Comparison of ENCODE assay signal across 23 cellular contexts in the genomic region with DNA sequence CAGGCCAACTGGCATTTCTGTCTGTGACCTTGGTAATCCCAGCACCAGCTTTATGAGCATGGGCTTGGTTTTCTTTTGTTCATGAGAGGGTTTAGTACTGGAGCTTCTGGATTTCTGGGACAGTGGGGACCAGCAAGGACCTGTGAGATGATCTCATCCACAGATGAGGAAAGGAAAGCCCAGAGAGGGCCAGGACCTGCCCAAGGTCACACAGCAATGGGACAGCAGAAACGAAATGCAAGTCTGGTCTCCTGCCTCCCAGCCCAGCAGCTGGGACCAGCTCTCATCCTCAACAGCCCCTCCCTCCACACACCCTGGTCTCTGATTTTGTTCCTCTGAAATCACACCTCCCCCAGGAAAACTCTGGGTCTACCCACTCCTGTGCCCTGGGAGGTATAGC. TPM values are rescaled to one million over a fixed set of nuclear protein-coding genes. Genes with fewer than 3 reads are reported as not detected.
"Had no signal": no experiment of that assay in that cellular context is flagged by ENCODE, and none has a peak within 500 bp of the region (broad histone marks: within the 10 kb centered on the region; RNA-seq: fewer than 3 reads in every experiment).

No MANE protein-coding gene starts in this region.

- H3K4me2 ChIP-seq: KMS-11 had no signal

- DNase-seq: activated CD4-positive, alpha-beta memory T cell treated with anti-CD3 and anti-CD28 coated beads, Interleukin-2, amount 10 ng/mL, durations not matched to agents 7 days and 5 days; activated CD4-positive, alpha-beta T cell treated with anti-CD3 and anti-CD28 coated beads for 1 hour; activated CD4-positive, alpha-beta T cell treated with anti-CD3 and anti-CD28 coated beads for 48 hours; activated gamma-delta T cell; activated naive CD4-positive, alpha-beta T cell treated with anti-CD3 and anti-CD28 coated beads for 36 hours; activated T-cell treated with anti-CD3 and anti-CD28 coated beads, Interleukin-2, amount 50 U/mL, for 24 hours; adrenal gland; body of pancreas; NCI-H510A; NK-92 treated with Interleukin-12 subunit alpha and Interleukin-12 subunit beta, amount 100 ng/mL, for 24 hours; Right ventricle myocardium superior; T-helper 1 cell; T-helper 2 cell; T-helper 9 cell had no signal

- H3K9ac ChIP-seq: KMS-11 had no signal

- H3K4me3 ChIP-seq: adrenal gland, body of pancreas had no signal

- ATAC-seq: body of pancreas had no signal

- H3K27me3 ChIP-seq: adrenal gland, body of pancreas, breast epithelium had no signal

- H3K27ac ChIP-seq: adrenal gland, body of pancreas, breast epithelium, KMS-11, VCaP had no signal

- H3K9me3 ChIP-seq: adrenal gland, body of pancreas, breast epithelium had no signal

- H3K4me1 ChIP-seq: adrenal gland, body of pancreas, breast epithelium had no signal

- H3K36me3 ChIP-seq: adrenal gland, breast epithelium had no signal

- FAIRE-seq: astrocyte had no signal

RNA-seq across cellular contexts. Expression of gene SPPL2C, which starts 7.2 kb away (rescaled TPM):
- total RNA-seq: activated CD4-positive, alpha-beta memory T cell treated with anti-CD3 and anti-CD28 coated beads, Interleukin-2, amount 10 ng/mL, durations not matched to agents 7 days and 5 days; activated CD8-positive, alpha-beta memory T cell treated with anti-CD3 and anti-CD28 coated beads for 36 hours; activated naive CD4-positive, alpha-beta T cell treated with anti-CD3 and anti-CD28 coated beads for 36 hours; activated naive CD4-positive, alpha-beta T cell treated with anti-CD3 and anti-CD28 coated beads, Interleukin-2, amount 50 U/mL, for 72 hours; activated T-helper 2 cell treated with anti-CD3 and anti-CD28 coated beads, Interferon-gamma antibody, Interleukin-2, Interleukin-4, amounts not matched to agents 10 μg/mL and 5 μg/mL and 100 μg/mL, durations not matched to agents 14 hours and 24 hours and 36 hours; adrenal gland; astrocyte; body of pancreas; breast epithelium; cardiac septum; LHCN-M2; Right ventricle myocardium superior had no signal
- polyA plus RNA-seq: adrenal gland had no signal
